Comparison of ENCODE assay signal across 1 cellular context in genomic region chr3:71486831-71487230, GRCh38.
TF ChIP-seq lines count a peak whose summit lies in the region.

No MANE protein-coding gene starts in this region.

TF ChIP-seq in SK-N-SH treated with all-trans-retinoic acid at 6 μM for 48 hours, 23 proteins besides CTCF, POLR2A, EP300 and RAD21:
- TF ChIP-seq TSHZ2 (CRISPR knock-in tag; IDR thresholded peaks at IDR 0.05): no peak
- TF ChIP-seq ZNF8 (CRISPR knock-in tag; IDR thresholded peaks at IDR 0.05): no peak
- no peak for TF ChIP-seq TCF4 (CRISPR knock-in tag; IDR thresholded peaks at IDR 0.05; ENCODE audit: borderline replicate concordance)
- no peak for TF ChIP-seq ZNF70 (CRISPR knock-in tag; IDR thresholded peaks at IDR 0.05)
- TF ChIP-seq CSRNP3 (CRISPR knock-in tag; IDR thresholded peaks at IDR 0.05): no peak
- no peak for TF ChIP-seq GLIS3 (CRISPR knock-in tag; IDR thresholded peaks at IDR 0.05)
- TF ChIP-seq ISL1 (CRISPR knock-in tag; IDR thresholded peaks at IDR 0.05): no peak
- TF ChIP-seq OSR1 (CRISPR knock-in tag; IDR thresholded peaks at IDR 0.05): no peak
- TF ChIP-seq ZFP3 (CRISPR knock-in tag; IDR thresholded peaks at IDR 0.05): no peak
- no peak for TF ChIP-seq CREB5 (CRISPR knock-in tag; IDR thresholded peaks at IDR 0.05; ENCODE audit: low read depth)
- no peak for TF ChIP-seq ZNF565 (CRISPR knock-in tag; conservative IDR thresholded peaks at IDR 0.05; ENCODE audit: low read depth)
- no peak for TF ChIP-seq RARB (CRISPR knock-in tag; IDR thresholded peaks at IDR 0.05)
- no peak for TF ChIP-seq ZFP30 (CRISPR knock-in tag; IDR thresholded peaks at IDR 0.05)
- no peak for TF ChIP-seq SNAI2 (CRISPR knock-in tag; IDR thresholded peaks at IDR 0.05)
- no peak for TF ChIP-seq ARNTL (CRISPR knock-in tag; IDR thresholded peaks at IDR 0.05; ENCODE audit: borderline replicate concordance, low read depth)
